Comparison of ENCODE assay signal across 11 cellular contexts in the genomic region with DNA sequence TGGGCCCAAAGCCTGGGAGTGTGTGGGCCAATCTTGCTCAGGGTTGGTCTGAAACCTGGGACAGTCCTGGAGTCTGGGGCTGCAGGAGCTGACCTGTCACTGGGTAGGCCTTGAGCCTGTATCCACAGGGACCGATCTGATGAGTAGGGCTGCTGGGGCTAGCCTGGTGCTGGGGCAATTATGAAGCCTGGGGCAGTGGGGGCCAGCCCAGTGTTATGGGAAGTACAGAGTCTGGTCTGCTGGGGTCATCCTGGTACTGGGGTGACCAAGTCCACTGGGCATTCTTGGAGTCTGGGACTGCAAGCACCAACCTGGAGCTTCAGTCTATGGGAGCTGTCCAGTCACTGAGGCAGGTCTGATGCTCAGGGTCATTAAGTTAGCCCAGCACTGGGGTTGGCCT. TPM values are rescaled to one million over a fixed set of nuclear protein-coding genes. Genes with fewer than 3 reads are reported as not detected.
"Had no signal": no experiment of that assay in that cellular context is flagged by ENCODE, and none has a peak within 500 bp of the region (broad histone marks: within the 10 kb centered on the region; RNA-seq: fewer than 3 reads in every experiment).

No MANE protein-coding gene starts in this region.

- H3K9me3 ChIP-seq: HAP-1 had no signal

- H3K4me3 Mint-ChIP-seq: HFFc6 had no signal

- ATAC-seq: HCT116, K562 had no signal

- H3K9ac ChIP-seq: GM23248 had no signal

- H2AFZ ChIP-seq: GM23248 had no signal

- H3K4me3 ChIP-seq: GM23248, HAP-1, K562 had no signal

- H3K4me1 ChIP-seq: HAP-1 had no signal

- H3K27ac ChIP-seq: GM23248, HL-60 had no signal

- H3K36me3 ChIP-seq: HAP-1 had no signal

- H3K27ac Mint-ChIP-seq: HFFc6 had no signal

- FAIRE-seq: K562 had no signal

- DNase-seq: GM23248, GOT3, H7, HFFc6, IMR-90 had no signal

RNA-seq across cellular contexts. Expression of a gene that starts 20.7 kb away (rescaled TPM):
- total RNA-seq: GM23248, H4, H7, HFFc6, HT1080, IMR-90, K562 had no signal
- polyA plus RNA-seq: GM23248, IMR-90, K562 had no signal

RNA-seq across cellular contexts. Expression of a gene that starts 30.2 kb away (rescaled TPM):
- total RNA-seq: GM23248, H4, H7, HFFc6, HT1080, IMR-90, K562 had no signal
- polyA plus RNA-seq: GM23248, IMR-90, K562 had no signal
